In the genomic region with DNA sequence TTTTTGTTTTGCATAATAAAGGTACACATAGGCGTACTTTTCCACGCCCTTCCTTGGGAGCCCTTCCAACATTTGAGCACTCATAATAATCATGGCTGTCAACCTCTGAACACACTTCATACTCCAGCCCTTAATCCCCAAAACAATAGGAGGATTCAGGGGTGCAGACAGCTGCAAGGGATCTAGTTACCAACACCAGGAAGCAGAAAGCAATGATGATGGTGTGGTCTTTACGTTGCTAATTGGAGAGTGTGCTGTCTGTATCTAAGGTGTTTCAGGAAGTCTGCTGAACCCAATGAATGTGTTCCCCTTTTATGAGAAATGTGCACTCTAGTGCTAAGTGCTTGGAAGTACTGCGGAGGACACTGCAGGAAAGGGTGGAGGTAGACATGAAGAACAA, we compare ENCODE assay signal across 17 cellular contexts.
DNase-seq lines count a peak whose midpoint lies in the region; ATAC-seq lines count a peak whose summit lies in the region.
"Had no signal": no experiment of that assay in that cellular context is flagged by ENCODE, and none has a peak within 500 bp of the region (broad histone marks: within the 10 kb centered on the region; RNA-seq: fewer than 3 reads in every experiment).

No MANE protein-coding gene starts in this region.

- ATAC-seq in esophagus mucosa (peak; percentile 92), HG02678 (IDR thresholded peaks at IDR 0.05; ENCODE audit: unreplicated experiment) (no peak)
- ATAC-seq: stimulated activated naive CD8-positive, alpha-beta T cell treated with anti-CD3 and anti-CD28 coated beads, Interleukin-15, Interleukin-2, amounts not matched to agents 100 U/mL and 50 U/mL, for 24 hours had no signal

- DNase-seq in DMS53 (lab: John Stamatoyannopoulos, UW) (peak; percentile 92), NCI-H1436 (lab: John Stamatoyannopoulos, UW) (peak; percentile 77), NCI-H510A (lab: John Stamatoyannopoulos, UW) (peak; percentile 20), NCI-H446 (lab: John Stamatoyannopoulos, UW) (no peak), SIG-M5 (lab: John Stamatoyannopoulos, UW) (no peak), globus pallidus (ENCODE audit: low spot score) (no peak)
- DNase-seq: ACHN; activated CD4-positive, alpha-beta T cell treated with anti-CD3 and anti-CD28 coated beads, Interleukin-2, amount 10 ng/mL, durations not matched to agents 7 days and 5 days; activated CD8-positive, alpha-beta memory T cell treated with anti-CD3 and anti-CD28 coated beads, Interleukin-2, amount 50 U/mL, for 48 hours; activated effector memory CD4-positive, alpha-beta T cell treated with anti-CD3 and anti-CD28 coated beads, Interleukin-2, amount 50 U/mL, for 16 hours; adrenal gland; dorsolateral prefrontal cortex; NCI-H774; nucleus accumbens; stimulated activated naive CD8-positive, alpha-beta T cell treated with anti-CD3 and anti-CD28 coated beads, Interleukin-15, Interleukin-2, amounts not matched to agents 100 U/mL and 50 U/mL, for 24 hours had no signal

Comparison
In these comparisons a context has a peak if more than half of its experiments do, and no peak if none do; other contexts are left out.
1. DNase-seq: peak in DMS53 (single experiment), NCI-H1436 (single experiment) and NCI-H510A (single experiment); none in NCI-H446 (0 of 2), SIG-M5 (single experiment) and globus pallidus (single experiment).